Comparison of ENCODE assay signal across 1 cellular context in genomic region chr20:38252292-38253288, GRCh38.
A peak's percentile ranks its signal among the peaks of the same experiment; 100 is the strongest.
TF ChIP-seq lines count a peak whose summit lies in the region.

No MANE protein-coding gene starts in this region.

TF ChIP-seq in HepG2, 621 proteins besides CTCF, POLR2A, EP300 and RAD21:
- no peak for TF ChIP-seq ZNF143 (CRISPR knock-in tag; IDR thresholded peaks at IDR 0.05)
- TF ChIP-seq REXO4 (CRISPR knock-in tag; IDR thresholded peaks at IDR 0.05; ENCODE audit: borderline replicate concordance), result 0 out of 2 replicates have a peak, but pooled peaks have one; percentile 13
